In the genomic region with DNA sequence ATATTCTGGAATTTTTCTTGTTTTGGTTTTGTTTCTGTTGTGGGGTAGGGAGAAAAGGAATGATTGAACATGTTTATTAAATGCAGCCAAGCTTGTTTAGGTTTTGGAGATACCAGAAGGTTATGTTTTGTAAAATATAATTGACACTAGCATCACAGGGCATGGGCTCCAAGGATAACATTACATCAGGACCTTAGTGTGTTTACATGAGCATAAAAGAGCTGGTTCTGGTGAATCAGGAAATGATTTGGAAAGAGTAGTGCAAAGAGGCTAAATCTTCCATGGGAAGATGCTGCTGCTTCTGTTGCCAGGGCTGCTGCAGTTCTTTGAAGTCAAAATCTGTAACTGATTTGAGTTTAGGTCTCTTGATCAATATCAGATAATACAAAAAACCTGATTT, we compare ENCODE assay signal across 17 cellular contexts.
DNase-seq lines count a peak whose midpoint lies in the region; ATAC-seq, FAIRE-seq and TF ChIP-seq lines count a peak whose summit lies in the region.
"Had no signal": no experiment of that assay in that cellular context is flagged by ENCODE, and none has a peak within 500 bp of the region (broad histone marks: within the 10 kb centered on the region; RNA-seq: fewer than 3 reads in every experiment).

No MANE protein-coding gene starts in this region.

- no peak overlapping the region for H3K4me2 ChIP-seq in HepG2 (ENCODE audit: low read depth, low read length)
- H3K4me2 ChIP-seq in neuronal stem cell (ENCODE audit: insufficient read depth, low read length, poor library complexity, severe bottlenecking): no peak overlapping the region
- H3K4me2 ChIP-seq: BLaER1 treated with 17β-estradiol and CSF1 and Interleukin-3, amounts not matched to agents 10 nM and 100 nM had no signal

- FAIRE-seq in HepG2 (lab: Jason Lieb, UNC): no peak
- FAIRE-seq: D721Med, GM18507, H54 had no signal

- no peak overlapping the region for H2BK12ac ChIP-seq in neuronal stem cell (ENCODE audit: low read length)

- DNase-seq in right lobe of liver (no peak), HepG2 (ENCODE audit: low spot score) (no peak), left lobe of liver (ENCODE audit: low spot score) (no peak), neuronal stem cell (ENCODE audit: low spot score) (no peak), stromal cell of bone marrow (ENCODE audit: low read depth) (peak; percentile 40), foreskin melanocyte (no peak), D341Med (ENCODE audit: low spot score) (no peak), T1000 (lab: John Stamatoyannopoulos, UW) (no peak)
- DNase-seq: 8988T; CD4-positive, alpha-beta T cell; DMS53; GM23248 had no signal

- H3K79me2 ChIP-seq in HepG2 (ENCODE audit: insufficient read depth, low read length): no peaks in the 10 kb centered on the region

- H3K36me3 ChIP-seq in right lobe of liver: no peaks in the 10 kb centered on the region
- H3K36me3 ChIP-seq in HepG2 (replicated peaks in 1 of 2; ENCODE audit: control insufficient read depth in 1 of 2, insufficient read depth in 2 of 2, low read length in 2 of 2): no peaks in the 10 kb centered on the region
- no peaks in the 10 kb centered on the region for H3K36me3 ChIP-seq in neuronal stem cell (replicated peaks in 1 of 2; ENCODE audit: control insufficient read depth in 2 of 2, insufficient read depth in 2 of 2, low read length in 2 of 2)
- H3K36me3 ChIP-seq: BLaER1 treated with 17β-estradiol and CSF1 and Interleukin-3, amounts not matched to agents 10 nM and 100 nM had no signal

- H2BK15ac ChIP-seq in neuronal stem cell (ENCODE audit: low read length): no peak overlapping the region

- H3K4ac ChIP-seq in neuronal stem cell (ENCODE audit: low read length): no peak overlapping the region

- H3K9ac ChIP-seq in HepG2 (ENCODE audit: insufficient read depth, low read depth, low read length) (no peak overlapping the region), neuronal stem cell (ENCODE audit: low read depth, low read length, poor library complexity) (no peak overlapping the region)
- H3K9ac ChIP-seq: BLaER1 treated with 17β-estradiol and CSF1 and Interleukin-3, amounts not matched to agents 10 nM and 100 nM; GM23248 had no signal

- H3K27me3 ChIP-seq in right lobe of liver (no peaks in the 10 kb centered on the region), HepG2 (ENCODE audit: control insufficient read depth in 1 of 2, insufficient read depth in 2 of 2, low read length in 2 of 2) (no peaks in the 10 kb centered on the region; a peak in 1 of 5 replicates), neuronal stem cell (ENCODE audit: control insufficient read depth in 3 of 3, insufficient read depth in 3 of 3, low read depth in 1 of 3, low read length in 3 of 3) (no peaks in the 10 kb centered on the region)
- H3K27me3 ChIP-seq: BLaER1 treated with 17β-estradiol and CSF1 and Interleukin-3, amounts not matched to agents 10 nM and 100 nM had no signal

- no peak overlapping the region for H4K8ac ChIP-seq in neuronal stem cell (ENCODE audit: low read depth, low read length)

- H2AK5ac ChIP-seq in neuronal stem cell (ENCODE audit: low read depth, low read length): no peak overlapping the region

- H3K4me1 ChIP-seq in right lobe of liver: peaks cover 0 to 24% (median 7%) of the 10 kb centered on the region in 4 donors
- no peaks in the 10 kb centered on the region for H3K4me1 ChIP-seq in HepG2 (ENCODE audit: insufficient read depth, low read length)
- peaks cover 0 to 2% of the 10 kb centered on the region in 2 donors for H3K4me1 ChIP-seq in neuronal stem cell (ENCODE audit: control insufficient read depth in 2 of 2, insufficient read depth in 1 of 2, low read depth in 1 of 2, low read length in 2 of 2)
- H3K4me1 ChIP-seq: BLaER1 treated with 17β-estradiol and CSF1 and Interleukin-3, amounts not matched to agents 10 nM and 100 nM had no signal

- H3K9me3 ChIP-seq in right lobe of liver: no peaks in the 10 kb centered on the region
- no peaks in the 10 kb centered on the region for H3K9me3 ChIP-seq in HepG2 (ENCODE audit: low read length)
- H3K9me3 ChIP-seq in neuronal stem cell (replicated peaks in 1 of 2; ENCODE audit: control insufficient read depth in 2 of 2, insufficient read depth in 1 of 2, low read depth in 1 of 2, low read length in 2 of 2): no peaks in the 10 kb centered on the region

- no peak for TF ChIP-seq CTCF in right lobe of liver (IDR thresholded peaks at IDR 0.05)
- no peak for TF ChIP-seq CTCF in HepG2 (CRISPR knock-in tag; IDR thresholded peaks at IDR 0.05)

- no peak overlapping the region for H2BK5ac ChIP-seq in neuronal stem cell (ENCODE audit: low read length)

- no peak for TF ChIP-seq POLR2A in right lobe of liver (IDR thresholded peaks at IDR 0.05)
- no peak for TF ChIP-seq POLR2A in HepG2 (IDR thresholded peaks at IDR 0.05; ENCODE audit: insufficient read depth in 1 of 2, low read depth in 2 of 2, low read length in 2 of 2)

- CTCF ChIA-PET in HepG2 (lab: Yijun Ruan, JAX; ENCODE audit: low intra/inter-chr PET ratio, low total read pairs): no interaction called here

- no peaks in the 10 kb centered on the region for H4K20me1 ChIP-seq in HepG2 (ENCODE audit: insufficient read depth, low read length)
- H4K20me1 ChIP-seq: BLaER1 treated with 17β-estradiol and CSF1 and Interleukin-3, amounts not matched to agents 10 nM and 100 nM had no signal

- H2AFZ ChIP-seq in HepG2 (ENCODE audit: low read length) (no peak overlapping the region), neuronal stem cell (ENCODE audit: low read length) (peak overlapping the region; percentile 23)
- H2AFZ ChIP-seq: GM23248 had no signal

- no peak overlapping the region for H3K14ac ChIP-seq in neuronal stem cell (ENCODE audit: low read length)

- TF ChIP-seq EP300 in HepG2 (IDR thresholded peaks at IDR 0.05; ENCODE audit: low read depth in 2 of 2, low read length in 2 of 2) (no peak), HepG2 (CRISPR knock-in tag; IDR thresholded peaks at IDR 0.05; ENCODE audit: borderline replicate concordance) (no peak)

- no peak overlapping the region for H2BK120ac ChIP-seq in neuronal stem cell (ENCODE audit: low read depth, low read length)

- intact Hi-C loops in right lobe of liver (cut with DNase I) (no loop called here), HepG2 (cut with micrococcal nuclease; ENCODE audit: unreplicated experiment) (no loop called here)

- no peak overlapping the region for H4K91ac ChIP-seq in neuronal stem cell (ENCODE audit: low read depth, low read length, poor library complexity)

- in situ Hi-C loops in HepG2 (cut with HindIII; ENCODE audit: extremely low pct_ligation_motif_present, low pct_unique_long_range_greater_than_20kb): no loop called here

- ATAC-seq in right lobe of liver (peak; percentile 27 to 77 (median 67)), HepG2 (no peak), left lobe of liver (peak; percentile 73)
- ATAC-seq: HCT116 had no signal

- POLR2A ChIA-PET in HepG2 (lab: Yijun Ruan, JAX): no interaction called here

- H3K23ac ChIP-seq in neuronal stem cell (ENCODE audit: low read depth, low read length, poor library complexity): no peak overlapping the region

- H3K27ac ChIP-seq in right lobe of liver: peak overlapping the region in 1 of 3 donors; percentile 29
- no peak overlapping the region for H3K27ac ChIP-seq in HepG2 (ENCODE audit: extremely low read length, insufficient read depth, low read length)
- no peak overlapping the region for H3K27ac ChIP-seq in neuronal stem cell (replicated peaks; ENCODE audit: low read length)
- H3K27ac ChIP-seq: BLaER1 treated with 17β-estradiol and CSF1 and Interleukin-3, amounts not matched to agents 10 nM and 100 nM; GM23248 had no signal

- H3K4me3 ChIP-seq in right lobe of liver: no peak overlapping the region
- no peak overlapping the region for H3K4me3 ChIP-seq in HepG2 (replicated peaks in 1 of 3; ENCODE audit: insufficient read depth in 1 of 3, low read depth in 2 of 3, low read length in 3 of 3)
- H3K4me3 ChIP-seq in neuronal stem cell (ENCODE audit: low read length in 2 of 2): no peak overlapping the region
- H3K4me3 ChIP-seq: BLaER1 treated with 17β-estradiol and CSF1 and Interleukin-3, amounts not matched to agents 10 nM and 100 nM; GM23248 had no signal

- H3K18ac ChIP-seq in neuronal stem cell (ENCODE audit: low read length): no peak overlapping the region

- TF ChIP-seq RAD21 in HepG2 (CRISPR knock-in tag; IDR thresholded peaks at IDR 0.05): no peak

- no TSS peak for BruUV-seq in HepG2 (replicated peaks; lab: Mats Ljungman, UMichigan)

- H3K79me1 ChIP-seq in neuronal stem cell (ENCODE audit: low read depth, low read length): no peaks in the 10 kb centered on the region

TF ChIP-seq in HepG2, 621 proteins besides CTCF, POLR2A, EP300 and RAD21:
- no peak for TF ChIP-seq MYC (CRISPR knock-in tag; IDR thresholded peaks at IDR 0.05; ENCODE audit: borderline replicate concordance)
- TF ChIP-seq ATRX (CRISPR knock-in tag; IDR thresholded peaks at IDR 0.05; ENCODE audit: borderline replicate concordance): no peak
- TF ChIP-seq, protein P1, sequence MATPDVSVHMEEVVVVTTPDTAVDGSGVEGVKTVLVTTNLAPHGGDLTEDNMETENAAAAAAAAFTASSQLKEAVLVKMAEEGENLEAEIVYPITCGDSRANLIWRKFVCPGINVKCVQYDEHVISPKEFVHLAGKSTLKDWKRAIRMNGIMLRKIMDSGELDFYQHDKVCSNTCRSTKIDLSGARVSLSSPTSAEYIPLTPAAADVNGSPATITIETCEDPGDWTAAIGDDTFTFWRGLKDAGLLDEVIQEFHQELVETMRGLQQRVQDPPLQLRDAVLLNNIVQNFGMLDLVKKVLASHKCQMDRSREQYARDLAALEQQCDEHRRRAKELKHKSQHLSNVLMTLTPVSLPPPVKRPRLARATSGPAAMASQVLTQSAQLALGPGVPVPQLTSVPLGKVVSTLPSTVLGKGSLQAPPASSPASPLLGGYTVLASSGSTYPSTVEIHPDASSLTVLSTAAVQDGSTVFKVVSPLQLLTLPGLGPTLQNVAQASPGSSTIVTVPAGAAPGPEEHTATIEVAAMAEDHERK (CRISPR knock-in tag; IDR thresholded peaks at IDR 0.05; ENCODE audit: low read depth): no peak
- no peak for TF ChIP-seq RBAK (CRISPR knock-in tag; IDR thresholded peaks at IDR 0.05)
